In the genomic region with DNA sequence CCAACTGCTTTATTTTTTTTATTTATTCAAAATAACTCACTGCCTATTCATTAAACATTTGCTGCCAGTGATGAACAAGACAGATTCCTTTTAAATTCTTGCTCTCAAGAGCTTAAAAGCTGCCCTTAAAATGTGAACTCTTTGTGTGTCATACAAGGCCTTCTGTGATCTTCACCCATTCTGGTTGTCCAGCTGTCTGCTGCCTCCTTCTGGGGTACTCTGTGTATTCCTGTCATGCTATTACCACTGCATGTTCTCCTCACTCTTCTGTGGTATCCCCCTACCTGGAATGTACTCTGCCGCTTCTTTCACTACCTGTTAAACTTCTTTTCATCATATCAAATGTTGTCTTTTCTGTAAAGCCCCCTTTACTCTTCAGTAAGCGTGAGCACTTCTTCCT, we compare ENCODE assay signal across 8 cellular contexts.
DNase-seq lines count a peak whose midpoint lies in the region; ATAC-seq and TF ChIP-seq lines count a peak whose summit lies in the region.

No MANE protein-coding gene starts in this region.

- DNase-seq in COLO829 (ENCODE audit: low spot score) (peak; percentile 8), dorsolateral prefrontal cortex (no peak), NCI-H526 treated with DMSO at 0.1 percent for 48 hours (lab: John Stamatoyannopoulos, UW) (no peak), midbrain (lab: John Stamatoyannopoulos, UW) (no peak), NCI-H2196 (lab: John Stamatoyannopoulos, UW; ENCODE audit: unreplicated experiment) (no peak)
- DNase-seq in activated CD4-positive, alpha-beta memory T cell treated with anti-CD3 and anti-CD28 coated beads for 36 hours, result no peak

- peak in 40 of 56 donors; percentile 15 to 63 (median 32) for TF ChIP-seq CTCF in dorsolateral prefrontal cortex (IDR thresholded peaks at IDR 0.05 in 54 of 56, conservative IDR thresholded peaks at IDR 0.05 in 2 of 56; ENCODE audit: low read depth in 1 of 56, partially characterized antibody in 56 of 56)

- CTCF ChIA-PET in activated CD4-positive, alpha-beta memory T cell treated with anti-CD3 and anti-CD28 coated beads for 36 hours (lab: Charles Lee), result interaction anchor here (2.5 kb wide), 1 partner anchor 165 kb away, joined by 8 read pairs; the partner anchor contains the start of gene CHD9

- H3K4me1 Mint-ChIP-seq in activated CD4-positive, alpha-beta memory T cell treated with anti-CD3 and anti-CD28 coated beads for 36 hours (ENCODE audit: low read depth), result no peaks in the 10 kb centered on the region

- H3K27ac ChIP-seq in dorsolateral prefrontal cortex (peak overlapping the region in 36 of 59 donors; percentile 0 to 67 (median 44)), muscle layer of duodenum (ENCODE audit: low read length) (peak overlapping the region; percentile 43)

- peaks cover 19 to 33% of the 10 kb centered on the region in 2 donors for H3K4me1 ChIP-seq in muscle layer of duodenum (ENCODE audit: control insufficient read depth in 1 of 2, insufficient read depth in 2 of 2, low read length in 2 of 2)

- ATAC-seq in HG02798 (IDR thresholded peaks at IDR 0.05; ENCODE audit: poor library complexity, unreplicated experiment), result peak; percentile 45

- intact Hi-C loops in dorsolateral prefrontal cortex (cut with DNase I), result no loop called here
- intact Hi-C loops in activated CD4-positive, alpha-beta memory T cell treated with anti-CD3 and anti-CD28 coated beads for 36 hours (cut with micrococcal nuclease), result no loop called here

- H3K4me3 Mint-ChIP-seq in activated CD4-positive, alpha-beta memory T cell treated with anti-CD3 and anti-CD28 coated beads for 36 hours, result no peak overlapping the region

- peaks cover 7 to 16% of the 10 kb centered on the region in 2 donors for H3K36me3 ChIP-seq in muscle layer of duodenum (ENCODE audit: control insufficient read depth in 1 of 2, insufficient read depth in 2 of 2, low read length in 2 of 2)

- POLR2A ChIA-PET in activated CD4-positive, alpha-beta memory T cell treated with anti-CD3 and anti-CD28 coated beads for 36 hours (lab: Charles Lee), result no interaction called here

- H3K4me3 ChIP-seq in dorsolateral prefrontal cortex, result peak overlapping the region in 4 of 59 donors; percentile 3 to 17 (median 7)
- no peak overlapping the region for H3K4me3 ChIP-seq in muscle layer of duodenum (ENCODE audit: low read depth in 1 of 2, low read length in 2 of 2)

- no peaks in the 10 kb centered on the region for H3K9me3 Mint-ChIP-seq in activated CD4-positive, alpha-beta memory T cell treated with anti-CD3 and anti-CD28 coated beads for 36 hours

- no peaks in the 10 kb centered on the region for H3K9me3 ChIP-seq in muscle layer of duodenum (ENCODE audit: control insufficient read depth in 1 of 2, low read length in 2 of 2)

- no peaks in the 10 kb centered on the region for H3K27me3 Mint-ChIP-seq in activated CD4-positive, alpha-beta memory T cell treated with anti-CD3 and anti-CD28 coated beads for 36 hours

- H3K27me3 ChIP-seq in dorsolateral prefrontal cortex (no peaks in the 10 kb centered on the region), muscle layer of duodenum (ENCODE audit: low read depth, low read length) (no peaks in the 10 kb centered on the region)

- no peak overlapping the region for H3K27ac Mint-ChIP-seq in activated CD4-positive, alpha-beta memory T cell treated with anti-CD3 and anti-CD28 coated beads for 36 hours

- no peaks in the 10 kb centered on the region for H3K36me3 Mint-ChIP-seq in activated CD4-positive, alpha-beta memory T cell treated with anti-CD3 and anti-CD28 coated beads for 36 hours
